In genomic region chr10:80411267-80411668, GRCh38 we compare ENCODE assay signal across 1 cellular context.
TF ChIP-seq lines count a peak whose summit lies in the region.

No MANE protein-coding gene starts in this region.

TF ChIP-seq in HepG2, 621 proteins besides CTCF, POLR2A, EP300 and RAD21 (continued from another document):
- TF ChIP-seq HNF1B (CRISPR knock-in tag; IDR thresholded peaks at IDR 0.05) (peak; percentile 47; the same call in 1 of the 2 replicates), SKI (IDR thresholded peaks at IDR 0.05; ENCODE audit: partially characterized antibody) (peak; percentile 19), KDM3A (CRISPR knock-in tag; IDR thresholded peaks at IDR 0.05; ENCODE audit: low read depth) (no peak), HBP1 (CRISPR knock-in tag; IDR thresholded peaks at IDR 0.05; ENCODE audit: low read depth) (0 out of 2 replicates have a peak, but pooled peaks have one; percentile 51), ZMYM2 (CRISPR knock-in tag; IDR thresholded peaks at IDR 0.05) (no peak)
